20 cellular contexts compared by ENCODE assay signal in genomic region chr11:69887330-69887729, GRCh38.
DNase-seq lines count a peak whose midpoint lies in the region; ATAC-seq, FAIRE-seq and TF ChIP-seq lines count a peak whose summit lies in the region.
"Had no signal": no experiment of that assay in that cellular context is flagged by ENCODE, and none has a peak within 500 bp of the region (broad histone marks: within the 10 kb centered on the region; RNA-seq: fewer than 3 reads in every experiment).

No MANE protein-coding gene starts in this region.

- H2AFZ ChIP-seq in K562 (ENCODE audit: low read depth, low read length): no peak overlapping the region

- TF ChIP-seq CTCF in A549 (IDR thresholded peaks at IDR 0.05) (no peak), K562 (IDR thresholded peaks at IDR 0.05 in 2 of 3, conservative IDR thresholded peaks at IDR 0.05 in 1 of 3; ENCODE audit: insufficient read depth in 2 of 3, low read depth in 1 of 3, low read length in 3 of 3) (no peak)

- no peak for DNase-seq in A549 (ENCODE audit: low read depth in 1 of 2, low spot score in 1 of 2)
- no peak for DNase-seq in K562 (ENCODE audit: extremely low read depth in 1 of 4, low spot score in 3 of 4)
- DNase-seq in posterior vena cava (ENCODE audit: low spot score): peak; percentile 22
- no peak for DNase-seq in NCI-H146 (lab: John Stamatoyannopoulos, UW)
- no peak for DNase-seq in stimulated activated CD4-positive, alpha-beta T cell treated with anti-CD3 and anti-CD28 coated beads, Interleukin-4, amount 100 ng/mL, for 4 hours
- DNase-seq: 8988T; AML-193; Caco-2; Calu3; CD4-positive, alpha-beta T cell; CD8-positive, alpha-beta T cell; DMS79 treated with DMSO at 0.1 percent for 48 hours; GF-D8 had no signal

- TF ChIP-seq EP300 in A549 (IDR thresholded peaks at IDR 0.05) (no peak), K562 (IDR thresholded peaks at IDR 0.05; ENCODE audit: low read length) (no peak)

- intact Hi-C loops in K562 (cut with micrococcal nuclease): no loop called here
- intact Hi-C loops in posterior vena cava (cut with DNase I): loop anchor here in 1 of 2 donors (5.0 kb wide), 1 partner anchor 180 kb away; no protein-coding TSS in a partner anchor

- 32% methylated on average over 2 of the region's 2 CpGs for WGBS in A549 (ENCODE audit: missing lambda C conversion rate)
- 0% methylated on average over 2 of the region's 2 CpGs for WGBS in K562 (ENCODE audit: insufficient coverage, low coverage, missing lambda C conversion rate)

- H4K20me1 ChIP-seq in K562 (replicated peaks; ENCODE audit: control insufficient read depth, insufficient read depth, low read length): peaks cover 27% of the 10 kb centered on the region

- H3K4me3 ChIP-seq in A549 (no peak overlapping the region), K562 (no peak overlapping the region)
- H3K4me3 ChIP-seq: BLaER1 treated with 17β-estradiol and CSF1 and Interleukin-3, amounts not matched to agents 10 nM and 100 nM had no signal

- H3K4me2 ChIP-seq in A549 (no peak overlapping the region), K562 (ENCODE audit: insufficient read depth, low read length) (no peak overlapping the region)
- H3K4me2 ChIP-seq: BLaER1 treated with 17β-estradiol and CSF1 and Interleukin-3, amounts not matched to agents 10 nM and 100 nM had no signal

- H3K79me2 ChIP-seq in K562 (ENCODE audit: control insufficient read depth, insufficient read depth, low read length): no peaks in the 10 kb centered on the region

- CTCF ChIA-PET in A549 (lab: Yijun Ruan, JAX): interaction anchor here (0.7 to 13.1 kb wide), 22 partner anchors 8 to 786 kb away, joined by 3 to 120 read pairs (median 4); partner anchors contain the start of gene FGF19
- CTCF ChIA-PET in K562 (lab: Yijun Ruan, JAX; ENCODE audit: low intra/inter-chr PET ratio): interaction anchor here (3.1 kb wide), 1 partner anchor 202 kb away, joined by 25 read pairs; no protein-coding TSS in a partner anchor

- H3K9me3 ChIP-seq in A549 (no peaks in the 10 kb centered on the region), K562 (replicated peaks; ENCODE audit: control insufficient read depth, insufficient read depth, low read depth, low read length) (no peaks in the 10 kb centered on the region)
- H3K9me3 ChIP-seq: BLaER1 treated with 17β-estradiol and CSF1 and Interleukin-3, amounts not matched to agents 10 nM and 100 nM; Caco-2 had no signal

- no TSS peak for BruUV-seq in K562 (replicated peaks; lab: Mats Ljungman, UMichigan)

- no peak for TF ChIP-seq POLR2A in A549 (IDR thresholded peaks at IDR 0.05; ENCODE audit: low read length)
- no peak for TF ChIP-seq POLR2A in K562 (conservative IDR thresholded peaks at IDR 0.05)

- no peaks in the 10 kb centered on the region for H3K9me1 ChIP-seq in K562 (ENCODE audit: control insufficient read depth, insufficient read depth, low read length)

- POLR2A ChIA-PET in A549 (lab: Yijun Ruan, JAX): no interaction called here
- POLR2A ChIA-PET in K562 (lab: Yijun Ruan, JAX): interaction anchor here (0.5 to 0.7 kb wide), 3 partner anchors 17 to 383 kb away, joined by 3 read pairs; partner anchors contain the start of gene PPFIA1

- H3K4me1 ChIP-seq in A549 (no peaks in the 10 kb centered on the region), K562 (replicated peaks in 1 of 2; ENCODE audit: control insufficient read depth in 2 of 2, insufficient read depth in 2 of 2, low read length in 2 of 2) (peaks cover 0 to 13% of the 10 kb centered on the region in 2 experiments; a peak in 2 of 5 replicates)

- ATAC-seq in A549 (no peak), K562 (no peak)
- ATAC-seq: CD8-positive, alpha-beta T cell had no signal

- H3K9ac ChIP-seq in K562 (ENCODE audit: insufficient read depth in 1 of 2, low read depth in 2 of 2, low read length in 2 of 2): no peak overlapping the region
- H3K9ac ChIP-seq: BLaER1 treated with 17β-estradiol and CSF1 and Interleukin-3, amounts not matched to agents 10 nM and 100 nM had no signal

- FAIRE-seq in A549 (lab: Jason Lieb, UNC): no peak
- no peak for FAIRE-seq in K562 (lab: Jason Lieb, UNC)
- FAIRE-seq: A204.1, D721Med, G401.6, GM12891, GM19239 had no signal

- TF ChIP-seq RAD21 in A549 (conservative IDR thresholded peaks at IDR 0.05 in 1 of 2, IDR thresholded peaks at IDR 0.05 in 1 of 2) (no peak), K562 (CRISPR knock-in tag; conservative IDR thresholded peaks at IDR 0.05 in 1 of 2, IDR thresholded peaks at IDR 0.05 in 1 of 2) (no peak)

- in situ Hi-C loops in K562 (cut with MboI): loop anchor here (10.0 kb wide), 1 partner anchor 203 kb away; no protein-coding TSS in a partner anchor

- no peaks in the 10 kb centered on the region for H3K36me3 ChIP-seq in K562 (ENCODE audit: control insufficient read depth, insufficient read depth, low read length)
- H3K36me3 ChIP-seq: BLaER1 treated with 17β-estradiol and CSF1 and Interleukin-3, amounts not matched to agents 10 nM and 100 nM had no signal

- peaks cover 20 to 58% of the 10 kb centered on the region in 2 experiments; a peak in 4 of 5 replicates for H3K27me3 ChIP-seq in K562 (ENCODE audit: control insufficient read depth in 2 of 2, insufficient read depth in 2 of 2, low read length in 2 of 2)

- H3K27ac ChIP-seq in A549 (no peak overlapping the region), K562 (ENCODE audit: extremely low read depth, low read depth, low read length) (no peak overlapping the region)
- H3K27ac ChIP-seq: BLaER1 treated with 17β-estradiol and CSF1 and Interleukin-3, amounts not matched to agents 10 nM and 100 nM; C4-2B had no signal

TF ChIP-seq in A549, 52 proteins besides CTCF, POLR2A, EP300 and RAD21:
- TF ChIP-seq ZFP36 (IDR thresholded peaks at IDR 0.05; ENCODE audit: borderline replicate concordance, partially characterized antibody) (peak; percentile 58), NFE2L2 (conservative IDR thresholded peaks at IDR 0.05; ENCODE audit: low read length) (no peak)

TF ChIP-seq in K562, 482 proteins besides CTCF, POLR2A, EP300 and RAD21:
- TF ChIP-seq FOSL1 (tag; conservative IDR thresholded peaks at IDR 0.05) (no peak), ZFP36 (IDR thresholded peaks at IDR 0.05; ENCODE audit: low read depth, low read length, partially characterized antibody) (peak; percentile 72), THRA (IDR thresholded peaks at IDR 0.05) (no peak)

Comparison
In these comparisons a context has a peak if more than half of its experiments do, and no peak if none do; other contexts are left out.
1. Of the 35 proteins assayed by ChIP-seq in both K562 and A549: peak only in K562: none; only in A549: none; in both: ZFP36; in neither: 34.